Comparison of ENCODE assay signal across 22 cellular contexts in genomic region chr12:48125985-48126384, GRCh38. TPM values are rescaled to one million over a fixed set of nuclear protein-coding genes. Genes with fewer than 3 reads are reported as not detected.
"Had no signal": no experiment of that assay in that cellular context is flagged by ENCODE, and none has a peak within 500 bp of the region (broad histone marks: within the 10 kb centered on the region; RNA-seq: fewer than 3 reads in every experiment).

No MANE protein-coding gene starts in this region.

- H3K27me3 ChIP-seq: brain microvascular endothelial cell, foreskin keratinocyte, tibial nerve had no signal

- ATAC-seq: activated CD8-positive, alpha-beta T cell treated with anti-CD3 and anti-CD28 coated beads, Interleukin-2, amount 10 ng/mL, durations not matched to agents 7 days and 5 days; effector memory CD8-positive, alpha-beta T cell; foreskin keratinocyte; naive thymus-derived CD8-positive, alpha-beta T cell had no signal

- H2AFZ ChIP-seq: parathyroid adenoma had no signal

- H3K4me2 ChIP-seq: smooth muscle cell had no signal

- DNase-seq: activated CD4-positive, alpha-beta T cell treated with anti-CD3 and anti-CD28 coated beads, Interleukin-2, amount 10 ng/mL, durations not matched to agents 24 days and 14 days; activated CD4-positive, CD25-positive, alpha-beta regulatory T cell; activated CD8-positive, alpha-beta memory T cell treated with anti-CD3 and anti-CD28 coated beads, Interleukin-2, amount 50 U/mL, for 4 hours; activated CD8-positive, alpha-beta T cell treated with anti-CD3 and anti-CD28 coated beads, Interleukin-2, amount 10 ng/mL, durations not matched to agents 7 days and 5 days; activated gamma-delta T cell; activated T-cell treated with anti-CD3 and anti-CD28 coated beads, Interleukin-2, amount 50 U/mL, for 48 hours; brain microvascular endothelial cell; dermis blood vessel endothelial cell; effector memory CD8-positive, alpha-beta T cell; foreskin keratinocyte; naive thymus-derived CD8-positive, alpha-beta T cell; retina; stimulated activated CD4-positive, alpha-beta T cell treated with anti-CD3 and anti-CD28 coated beads, Interleukin-4, amount 100 ng/mL, for 4 hours; stimulated activated CD8-positive, alpha-beta memory T cell treated with anti-CD3 and anti-CD28 coated beads, Interleukin-4, amount 100 ng/mL, for 48 hours; stimulated activated naive CD4-positive, alpha-beta T cell treated with Interleukin-2 at 50 U/mL for 16 hours; SW 1271 had no signal

- H3K9me3 Mint-ChIP-seq: activated CD4-positive, alpha-beta T cell treated with anti-CD3 and anti-CD28 coated beads, Interleukin-2, amount 10 ng/mL, durations not matched to agents 24 days and 14 days; effector memory CD8-positive, alpha-beta T cell; naive thymus-derived CD8-positive, alpha-beta T cell; T-helper 2 cell treated with Interferon-gamma antibody and Interleukin-4, amounts not matched to agents 5 μg/mL and 100 μg/mL, for 36 hours had no signal

- H3K27ac ChIP-seq: brain microvascular endothelial cell, foreskin keratinocyte, neutrophil, parathyroid adenoma, tibial nerve had no signal

- H3K4me3 ChIP-seq: smooth muscle cell, tibial nerve had no signal

- H3K36me3 ChIP-seq: neutrophil had no signal

- H3K27me3 Mint-ChIP-seq: activated CD4-positive, alpha-beta T cell treated with anti-CD3 and anti-CD28 coated beads, Interleukin-2, amount 10 ng/mL, durations not matched to agents 24 days and 14 days; activated naive CD8-positive, alpha-beta T cell; effector memory CD8-positive, alpha-beta T cell; naive thymus-derived CD8-positive, alpha-beta T cell had no signal

- H3K27ac Mint-ChIP-seq: activated CD4-positive, alpha-beta T cell treated with anti-CD3 and anti-CD28 coated beads, Interleukin-2, amount 10 ng/mL, durations not matched to agents 24 days and 14 days; activated CD8-positive, alpha-beta T cell treated with anti-CD3 and anti-CD28 coated beads, Interleukin-2, amount 10 ng/mL, durations not matched to agents 7 days and 5 days; activated naive CD8-positive, alpha-beta T cell; effector memory CD8-positive, alpha-beta T cell; naive thymus-derived CD8-positive, alpha-beta T cell; T-helper 2 cell treated with Interferon-gamma antibody and Interleukin-4, amounts not matched to agents 5 μg/mL and 100 μg/mL, for 36 hours had no signal

- H3K4me1 ChIP-seq: foreskin keratinocyte, parathyroid adenoma had no signal

- H3K9me3 ChIP-seq: neutrophil, tibial nerve had no signal

- H3K4me3 Mint-ChIP-seq: activated CD4-positive, alpha-beta T cell treated with anti-CD3 and anti-CD28 coated beads, Interleukin-2, amount 10 ng/mL, durations not matched to agents 24 days and 14 days; activated CD8-positive, alpha-beta T cell treated with anti-CD3 and anti-CD28 coated beads, Interleukin-2, amount 10 ng/mL, durations not matched to agents 7 days and 5 days; activated naive CD8-positive, alpha-beta T cell; effector memory CD8-positive, alpha-beta T cell; naive thymus-derived CD8-positive, alpha-beta T cell; T-helper 2 cell treated with Interferon-gamma antibody and Interleukin-4, amounts not matched to agents 5 μg/mL and 100 μg/mL, for 36 hours had no signal

- H3K9ac ChIP-seq: parathyroid adenoma had no signal

- H3K79me2 ChIP-seq: parathyroid adenoma had no signal

RNA-seq across cellular contexts. Expression of gene CCDC184, which starts 57.5 kb away (rescaled TPM):
- total RNA-seq: dermis blood vessel endothelial cell; naive thymus-derived CD8-positive, alpha-beta T cell had no signal
